ENCODE assay signal across 24 cellular contexts in genomic region chr6:33173228-33174180, GRCh38.
"Had no signal": no experiment of that assay in that cellular context is flagged by ENCODE, and none has a peak within 500 bp of the region (broad histone marks: within the 10 kb centered on the region; RNA-seq: fewer than 3 reads in every experiment).

No MANE protein-coding gene starts in this region.

- H3K27ac ChIP-seq: Peyer's patch, RWPE1, SJSA1 had no signal

- H3K27me3 ChIP-seq: Peyer's patch, SJSA1 had no signal

- ATAC-seq: activated CD8-positive, alpha-beta memory T cell treated with anti-CD3 and anti-CD28 coated beads, Interleukin-2, amount 10 ng/mL, durations not matched to agents 7 days and 5 days; activated naive CD4-positive, alpha-beta T cell treated with anti-CD3 and anti-CD28 coated beads, Interleukin-2, amount 50 U/mL, for 72 hours; activated naive CD8-positive, alpha-beta T cell treated with anti-CD3 and anti-CD28 coated beads, Interleukin-2, amount 50 U/mL, for 24 hours had no signal

- H3K9me3 Mint-ChIP-seq: activated CD4-positive, alpha-beta T cell treated with anti-CD3 and anti-CD28 coated beads, Interleukin-2, amount 10 ng/mL, durations not matched to agents 24 days and 14 days; activated naive CD4-positive, alpha-beta T cell treated with anti-CD3 and anti-CD28 coated beads, Interleukin-2, amount 50 U/mL, for 72 hours; activated naive CD8-positive, alpha-beta T cell treated with anti-CD3 and anti-CD28 coated beads, Interleukin-2, amount 50 U/mL, for 24 hours; activated T-cell treated with anti-CD3 and anti-CD28 coated beads, Interleukin-2, amount 50 U/mL, for 24 hours; activated T-helper 1 cell treated with anti-CD3 and anti-CD28 coated beads, Interleukin-12 subunit alpha, Interleukin-12 subunit beta, Interleukin-2, Interleukin-4 antibody, amounts not matched to agents 30 ng/mL and 10 ng/mL and 1 ng/mL, durations not matched to agents 14 hours and 24 hours and 36 hours; brain; WTC11 had no signal

- DNase-seq: activated CD4-positive, alpha-beta T cell treated with anti-CD3 and anti-CD28 coated beads, Interleukin-2, amount 10 ng/mL, durations not matched to agents 24 days and 14 days; activated CD4-positive, alpha-beta T cell treated with anti-CD3 and anti-CD28 coated beads, Interleukin-2, amount 50 U/mL, for 48 hours; activated CD4-positive, CD25-positive, alpha-beta regulatory T cell treated with anti-CD3 and anti-CD28 coated beads, Interleukin-2, amount 50 U/mL, for 72 hours; activated CD8-positive, alpha-beta memory T cell treated with anti-CD3 and anti-CD28 coated beads, Interleukin-2, amount 10 ng/mL, durations not matched to agents 7 days and 5 days; activated effector memory CD4-positive, alpha-beta T cell treated with anti-CD3 and anti-CD28 coated beads, Interleukin-2, amount 50 U/mL, for 16 hours; activated naive CD4-positive, alpha-beta T cell treated with Interleukin-2 at 50 U/mL for 16 hours; activated naive CD8-positive, alpha-beta T cell treated with anti-CD3 and anti-CD28 coated beads, Interleukin-2, amount 50 U/mL, for 24 hours; activated T-cell treated with anti-CD3 and anti-CD28 coated beads, Interleukin-2, amount 50 U/mL, for 24 hours; amniotic stem cell; NCI-H1105 treated with DMSO at 0.1 percent for 48 hours; NCI-H1436 treated with DMSO at 0.1 percent for 48 hours; NCI-H187; NCI-H2081; SHP77; T-helper 17 cell; T-helper 9 cell had no signal

- H3K4me3 ChIP-seq: K562, Peyer's patch, SJSA1 had no signal

- H3K4me3 Mint-ChIP-seq: activated CD4-positive, alpha-beta T cell treated with anti-CD3 and anti-CD28 coated beads, Interleukin-2, amount 10 ng/mL, durations not matched to agents 24 days and 14 days; activated CD8-positive, alpha-beta memory T cell treated with anti-CD3 and anti-CD28 coated beads, Interleukin-2, amount 10 ng/mL, durations not matched to agents 7 days and 5 days; activated naive CD8-positive, alpha-beta T cell treated with anti-CD3 and anti-CD28 coated beads, Interleukin-2, amount 50 U/mL, for 24 hours; activated T-cell treated with anti-CD3 and anti-CD28 coated beads, Interleukin-2, amount 50 U/mL, for 24 hours; activated T-helper 1 cell treated with anti-CD3 and anti-CD28 coated beads, Interleukin-12 subunit alpha, Interleukin-12 subunit beta, Interleukin-2, Interleukin-4 antibody, amounts not matched to agents 30 ng/mL and 10 ng/mL and 1 ng/mL, durations not matched to agents 14 hours and 24 hours and 36 hours; brain; T-helper 17 cell; WTC11 had no signal

- H3K36me3 Mint-ChIP-seq: activated CD8-positive, alpha-beta memory T cell treated with anti-CD3 and anti-CD28 coated beads, Interleukin-2, amount 10 ng/mL, durations not matched to agents 7 days and 5 days; activated naive CD4-positive, alpha-beta T cell treated with anti-CD3 and anti-CD28 coated beads, Interleukin-2, amount 50 U/mL, for 72 hours; brain; WTC11 had no signal

- H3K4me1 Mint-ChIP-seq: activated CD4-positive, alpha-beta T cell treated with anti-CD3 and anti-CD28 coated beads, Interleukin-2, amount 10 ng/mL, durations not matched to agents 24 days and 14 days; activated CD8-positive, alpha-beta memory T cell treated with anti-CD3 and anti-CD28 coated beads, Interleukin-2, amount 10 ng/mL, durations not matched to agents 7 days and 5 days; activated naive CD8-positive, alpha-beta T cell treated with anti-CD3 and anti-CD28 coated beads, Interleukin-2, amount 50 U/mL, for 24 hours; brain had no signal

- H3K27ac Mint-ChIP-seq: activated CD4-positive, alpha-beta T cell treated with anti-CD3 and anti-CD28 coated beads, Interleukin-2, amount 10 ng/mL, durations not matched to agents 24 days and 14 days; activated CD8-positive, alpha-beta memory T cell treated with anti-CD3 and anti-CD28 coated beads, Interleukin-2, amount 10 ng/mL, durations not matched to agents 7 days and 5 days; activated naive CD8-positive, alpha-beta T cell treated with anti-CD3 and anti-CD28 coated beads, Interleukin-2, amount 50 U/mL, for 24 hours; activated T-cell treated with anti-CD3 and anti-CD28 coated beads, Interleukin-2, amount 50 U/mL, for 24 hours; activated T-helper 1 cell treated with anti-CD3 and anti-CD28 coated beads, Interleukin-12 subunit alpha, Interleukin-12 subunit beta, Interleukin-2, Interleukin-4 antibody, amounts not matched to agents 30 ng/mL and 10 ng/mL and 1 ng/mL, durations not matched to agents 14 hours and 24 hours and 36 hours; T-helper 17 cell; WTC11 had no signal

- H3K27me3 Mint-ChIP-seq: activated CD8-positive, alpha-beta memory T cell treated with anti-CD3 and anti-CD28 coated beads, Interleukin-2, amount 10 ng/mL, durations not matched to agents 7 days and 5 days; activated naive CD8-positive, alpha-beta T cell treated with anti-CD3 and anti-CD28 coated beads, Interleukin-2, amount 50 U/mL, for 24 hours had no signal

- H3K36me3 ChIP-seq: Peyer's patch, SJSA1 had no signal

- H3K9me3 ChIP-seq: Peyer's patch, SJSA1 had no signal

- H3K4me1 ChIP-seq: Peyer's patch, SJSA1 had no signal
